In the genomic region with DNA sequence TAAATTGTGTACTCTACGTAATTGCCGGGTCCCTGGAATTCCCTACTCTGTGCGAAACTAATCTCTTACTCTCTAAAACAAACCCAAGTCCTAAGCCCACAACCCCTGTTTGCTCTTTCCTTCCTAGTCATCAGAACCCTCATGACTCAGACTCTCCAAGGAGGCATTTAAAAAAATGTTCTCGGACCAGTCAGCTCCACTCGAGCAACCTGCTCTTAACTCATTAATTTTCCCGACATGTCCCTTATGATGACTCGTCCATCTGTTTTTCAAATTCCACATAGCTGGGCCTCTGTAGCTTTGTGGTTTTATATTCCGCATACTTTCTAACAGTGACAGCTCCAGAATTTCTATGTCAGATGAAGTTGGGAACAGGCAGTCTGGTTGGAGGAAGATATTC, we compare ENCODE assay signal across 15 cellular contexts. TPM values are rescaled to one million over a fixed set of nuclear protein-coding genes. Genes with fewer than 3 reads are reported as not detected.
A peak's percentile ranks its signal among the peaks of the same experiment; 100 is the strongest.
DNase-seq lines count a peak whose midpoint lies in the region; FAIRE-seq and TF ChIP-seq lines count a peak whose summit lies in the region.
"Had no signal": no experiment of that assay in that cellular context is flagged by ENCODE, and none has a peak within 500 bp of the region (broad histone marks: within the 10 kb centered on the region; RNA-seq: fewer than 3 reads in every experiment).

No MANE protein-coding gene starts in this region.

- H3K9me3 ChIP-seq in astrocyte (ENCODE audit: insufficient read depth, low read depth, low read length), result no peaks in the 10 kb centered on the region
- H3K9me3 ChIP-seq: BLaER1 treated with 17β-estradiol and CSF1 and Interleukin-3, amounts not matched to agents 10 nM and 100 nM; heart right ventricle; uterus had no signal

- H3K4me1 ChIP-seq in astrocyte (ENCODE audit: insufficient read depth, low read length), result peaks cover 15% of the 10 kb centered on the region
- H3K4me1 ChIP-seq: uterus had no signal

- no peak overlapping the region for H3K9ac ChIP-seq in astrocyte (ENCODE audit: low read length)
- H3K9ac ChIP-seq: BLaER1 treated with 17β-estradiol and CSF1 and Interleukin-3, amounts not matched to agents 10 nM and 100 nM had no signal

- no peaks in the 10 kb centered on the region for H3K79me2 ChIP-seq in astrocyte (ENCODE audit: insufficient read depth, low read length)

- H3K27ac Mint-ChIP-seq in astrocyte (ENCODE audit: unreplicated experiment), result peak overlapping the region; percentile 90
- H3K27ac Mint-ChIP-seq: activated CD4-positive, alpha-beta T cell treated with anti-CD3 and anti-CD28 coated beads for 36 hours; activated naive CD4-positive, alpha-beta T cell treated with anti-CD3 and anti-CD28 coated beads, Interleukin-2, amount 50 U/mL, for 72 hours; nephron had no signal

- H2AFZ ChIP-seq in astrocyte (ENCODE audit: low read depth, low read length), result no peak overlapping the region

- H4K20me1 ChIP-seq in astrocyte (ENCODE audit: insufficient read depth, low read length), result no peaks in the 10 kb centered on the region
- H4K20me1 ChIP-seq: BLaER1 treated with 17β-estradiol and CSF1 and Interleukin-3, amounts not matched to agents 10 nM and 100 nM had no signal

- TF ChIP-seq CTCF in astrocyte (IDR thresholded peaks at IDR 0.05; ENCODE audit: insufficient read depth, low read depth, low read length), result no peak

- H3K27ac ChIP-seq in astrocyte (ENCODE audit: low read depth, low read length), result peak overlapping the region; percentile 51
- H3K27ac ChIP-seq: BLaER1 treated with 17β-estradiol and CSF1 and Interleukin-3, amounts not matched to agents 10 nM and 100 nM; uterus had no signal

- H3K4me2 ChIP-seq in astrocyte (ENCODE audit: low read length), result peak overlapping the region; percentile 74
- H3K4me2 ChIP-seq: BLaER1 treated with 17β-estradiol and CSF1 and Interleukin-3, amounts not matched to agents 10 nM and 100 nM had no signal

- no peaks in the 10 kb centered on the region for H3K9me3 Mint-ChIP-seq in astrocyte (ENCODE audit: unreplicated experiment)
- H3K9me3 Mint-ChIP-seq: nephron had no signal

- DNase-seq in A172 (ENCODE audit: low spot score) (peak; percentile 94), HCEC 1CT (peak; percentile 96), astrocyte (ENCODE audit: low read depth) (peak; percentile 98), hepatic stellate cell (ENCODE audit: low spot score) (peak; percentile 91), NCI-H748 (lab: John Stamatoyannopoulos, UW; ENCODE audit: unreplicated experiment) (no peak), NCI-H1436 (lab: John Stamatoyannopoulos, UW) (no peak)
- no peak for DNase-seq in activated CD4-positive, alpha-beta T cell treated with anti-CD3 and anti-CD28 coated beads, Interleukin-2, amount 50 U/mL, for 4 hours
- no peak for DNase-seq in activated effector memory CD4-positive, alpha-beta T cell treated with Interleukin-2 at 50 U/mL for 16 hours
- DNase-seq: activated CD4-positive, alpha-beta T cell treated with anti-CD3 and anti-CD28 coated beads for 36 hours; heart right ventricle; uterus had no signal

- no peak overlapping the region for H3K4me3 Mint-ChIP-seq in astrocyte (ENCODE audit: unreplicated experiment)
- H3K4me3 Mint-ChIP-seq: activated CD4-positive, alpha-beta T cell treated with anti-CD3 and anti-CD28 coated beads for 36 hours; nephron had no signal

- peaks cover 23% of the 10 kb centered on the region for H3K4me1 Mint-ChIP-seq in astrocyte (ENCODE audit: low read depth, unreplicated experiment)

- no peaks in the 10 kb centered on the region for H3K27me3 Mint-ChIP-seq in astrocyte (ENCODE audit: low read depth, unreplicated experiment)

- no peaks in the 10 kb centered on the region for H3K36me3 Mint-ChIP-seq in astrocyte (ENCODE audit: low read depth, unreplicated experiment)
- H3K36me3 Mint-ChIP-seq: activated naive CD4-positive, alpha-beta T cell treated with anti-CD3 and anti-CD28 coated beads, Interleukin-2, amount 50 U/mL, for 72 hours had no signal

- H3K4me3 ChIP-seq in astrocyte (ENCODE audit: insufficient read depth, low read depth, low read length), result no peak overlapping the region
- H3K4me3 ChIP-seq: BLaER1 treated with 17β-estradiol and CSF1 and Interleukin-3, amounts not matched to agents 10 nM and 100 nM; heart right ventricle; uterus had no signal

- H3K27me3 ChIP-seq in astrocyte (ENCODE audit: insufficient read depth, low read length), result no peaks in the 10 kb centered on the region
- H3K27me3 ChIP-seq: BLaER1 treated with 17β-estradiol and CSF1 and Interleukin-3, amounts not matched to agents 10 nM and 100 nM; heart right ventricle; uterus had no signal

- H3K36me3 ChIP-seq in astrocyte (ENCODE audit: insufficient read depth, low read length), result no peaks in the 10 kb centered on the region
- H3K36me3 ChIP-seq: BLaER1 treated with 17β-estradiol and CSF1 and Interleukin-3, amounts not matched to agents 10 nM and 100 nM; heart right ventricle; uterus had no signal

- FAIRE-seq in astrocyte (lab: Jason Lieb, UNC), result no peak

RNA-seq across cellular contexts. Expression of gene MUC22, which starts 2.6 kb away (rescaled TPM):
- total RNA-seq in A172 (2014; rRNA removed; shearing (Covaris generic)), result 0.14 TPM in 1 of 2 replicates, not detected in the other
- 0.05 TPM in 1 of 2 replicates, not detected in the other for total RNA-seq in astrocyte
- total RNA-seq: activated CD4-positive, alpha-beta T cell treated with anti-CD3 and anti-CD28 coated beads for 36 hours; activated naive CD4-positive, alpha-beta T cell treated with anti-CD3 and anti-CD28 coated beads, Interleukin-2, amount 50 U/mL, for 72 hours; uterus had no signal

RNA-seq across cellular contexts. Expression of gene MUC21, which starts 24.2 kb away (rescaled TPM):
- not detected in 2 replicates for total RNA-seq in A172 (2014; rRNA removed; shearing (Covaris generic))
- not detected in 2 replicates for total RNA-seq in astrocyte
- total RNA-seq: activated CD4-positive, alpha-beta T cell treated with anti-CD3 and anti-CD28 coated beads for 36 hours; activated naive CD4-positive, alpha-beta T cell treated with anti-CD3 and anti-CD28 coated beads, Interleukin-2, amount 50 U/mL, for 72 hours; heart right ventricle; Right ventricle myocardium inferior had no signal

Comparison
In these comparisons a context has a peak if more than half of its experiments do, and no peak if none do; other contexts are left out.
1. DNase-seq: peak in A172 (single experiment), HCEC 1CT (single experiment), astrocyte (single experiment) and hepatic stellate cell (single experiment); none in activated CD4-positive, alpha-beta T cell treated with anti-CD3 and anti-CD28 coated beads, Interleukin-2, amount 50 U/mL, for 4 hours (0 of 2), NCI-H748 (single experiment), activated effector memory CD4-positive, alpha-beta T cell treated with Interleukin-2 at 50 U/mL for 16 hours (single experiment) and NCI-H1436 (single experiment).